In the genomic region with DNA sequence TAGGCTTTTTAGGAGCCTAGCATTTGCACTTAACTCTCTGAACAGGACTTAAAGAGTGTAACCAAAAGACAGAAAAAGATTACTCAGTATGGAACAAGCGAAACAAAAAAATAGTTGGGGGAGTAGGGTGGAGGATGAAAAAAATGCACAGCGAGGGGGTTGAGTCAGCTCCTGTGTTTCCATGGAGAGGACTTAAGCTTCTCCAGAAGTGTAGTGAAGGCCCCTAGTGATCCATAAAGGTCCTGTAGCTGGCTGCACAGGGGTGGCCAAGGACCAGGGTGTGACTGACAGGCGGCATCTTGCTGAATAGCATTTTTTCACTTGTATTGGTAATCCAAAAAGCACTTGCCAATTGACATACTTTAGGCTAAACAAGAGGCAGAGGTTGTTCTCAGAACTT, we compare ENCODE assay signal across 1 cellular context.
TF ChIP-seq lines count a peak whose summit lies in the region.

No MANE protein-coding gene starts in this region.

TF ChIP-seq in IMR-90, 13 proteins besides CTCF, POLR2A, EP300 and RAD21:
- TF ChIP-seq MXI1 (IDR thresholded peaks at IDR 0.05; ENCODE audit: borderline replicate concordance, low read depth, low read length), result no peak
- TF ChIP-seq CHD1 (IDR thresholded peaks at IDR 0.05; ENCODE audit: low read depth, low read length), result no peak
- no peak for TF ChIP-seq MAZ (IDR thresholded peaks at IDR 0.05; ENCODE audit: borderline replicate concordance, low read depth, low read length)
- no peak for TF ChIP-seq BHLHE40 (IDR thresholded peaks at IDR 0.05; ENCODE audit: low read depth, low read length)
